ENCODE assay signal across 1 cellular context in the genomic region with DNA sequence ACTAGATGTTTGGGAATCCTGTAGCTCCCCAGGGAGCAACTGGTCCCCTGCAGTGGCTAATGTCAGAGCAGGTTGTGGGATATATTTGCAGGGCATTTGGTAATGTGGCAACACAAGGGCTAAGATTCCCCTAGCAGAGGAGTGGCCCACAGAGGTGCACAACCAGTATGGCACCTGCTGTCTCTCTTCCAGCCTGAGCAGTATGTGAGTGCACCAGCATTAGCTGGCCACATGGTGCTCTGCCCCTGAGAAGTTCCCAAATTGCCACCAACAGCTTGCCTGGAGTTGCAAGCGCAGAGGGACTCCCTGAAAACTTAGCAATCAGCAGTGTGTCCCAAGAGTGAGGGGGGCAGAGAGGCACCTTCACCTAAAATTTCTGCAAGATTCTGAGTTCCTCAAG.
TF ChIP-seq lines count a peak whose summit lies in the region.

No MANE protein-coding gene starts in this region.

TF ChIP-seq in GM23338, 12 proteins besides CTCF, POLR2A, EP300 and RAD21 (continued from another document):
- TF ChIP-seq, protein P1, sequence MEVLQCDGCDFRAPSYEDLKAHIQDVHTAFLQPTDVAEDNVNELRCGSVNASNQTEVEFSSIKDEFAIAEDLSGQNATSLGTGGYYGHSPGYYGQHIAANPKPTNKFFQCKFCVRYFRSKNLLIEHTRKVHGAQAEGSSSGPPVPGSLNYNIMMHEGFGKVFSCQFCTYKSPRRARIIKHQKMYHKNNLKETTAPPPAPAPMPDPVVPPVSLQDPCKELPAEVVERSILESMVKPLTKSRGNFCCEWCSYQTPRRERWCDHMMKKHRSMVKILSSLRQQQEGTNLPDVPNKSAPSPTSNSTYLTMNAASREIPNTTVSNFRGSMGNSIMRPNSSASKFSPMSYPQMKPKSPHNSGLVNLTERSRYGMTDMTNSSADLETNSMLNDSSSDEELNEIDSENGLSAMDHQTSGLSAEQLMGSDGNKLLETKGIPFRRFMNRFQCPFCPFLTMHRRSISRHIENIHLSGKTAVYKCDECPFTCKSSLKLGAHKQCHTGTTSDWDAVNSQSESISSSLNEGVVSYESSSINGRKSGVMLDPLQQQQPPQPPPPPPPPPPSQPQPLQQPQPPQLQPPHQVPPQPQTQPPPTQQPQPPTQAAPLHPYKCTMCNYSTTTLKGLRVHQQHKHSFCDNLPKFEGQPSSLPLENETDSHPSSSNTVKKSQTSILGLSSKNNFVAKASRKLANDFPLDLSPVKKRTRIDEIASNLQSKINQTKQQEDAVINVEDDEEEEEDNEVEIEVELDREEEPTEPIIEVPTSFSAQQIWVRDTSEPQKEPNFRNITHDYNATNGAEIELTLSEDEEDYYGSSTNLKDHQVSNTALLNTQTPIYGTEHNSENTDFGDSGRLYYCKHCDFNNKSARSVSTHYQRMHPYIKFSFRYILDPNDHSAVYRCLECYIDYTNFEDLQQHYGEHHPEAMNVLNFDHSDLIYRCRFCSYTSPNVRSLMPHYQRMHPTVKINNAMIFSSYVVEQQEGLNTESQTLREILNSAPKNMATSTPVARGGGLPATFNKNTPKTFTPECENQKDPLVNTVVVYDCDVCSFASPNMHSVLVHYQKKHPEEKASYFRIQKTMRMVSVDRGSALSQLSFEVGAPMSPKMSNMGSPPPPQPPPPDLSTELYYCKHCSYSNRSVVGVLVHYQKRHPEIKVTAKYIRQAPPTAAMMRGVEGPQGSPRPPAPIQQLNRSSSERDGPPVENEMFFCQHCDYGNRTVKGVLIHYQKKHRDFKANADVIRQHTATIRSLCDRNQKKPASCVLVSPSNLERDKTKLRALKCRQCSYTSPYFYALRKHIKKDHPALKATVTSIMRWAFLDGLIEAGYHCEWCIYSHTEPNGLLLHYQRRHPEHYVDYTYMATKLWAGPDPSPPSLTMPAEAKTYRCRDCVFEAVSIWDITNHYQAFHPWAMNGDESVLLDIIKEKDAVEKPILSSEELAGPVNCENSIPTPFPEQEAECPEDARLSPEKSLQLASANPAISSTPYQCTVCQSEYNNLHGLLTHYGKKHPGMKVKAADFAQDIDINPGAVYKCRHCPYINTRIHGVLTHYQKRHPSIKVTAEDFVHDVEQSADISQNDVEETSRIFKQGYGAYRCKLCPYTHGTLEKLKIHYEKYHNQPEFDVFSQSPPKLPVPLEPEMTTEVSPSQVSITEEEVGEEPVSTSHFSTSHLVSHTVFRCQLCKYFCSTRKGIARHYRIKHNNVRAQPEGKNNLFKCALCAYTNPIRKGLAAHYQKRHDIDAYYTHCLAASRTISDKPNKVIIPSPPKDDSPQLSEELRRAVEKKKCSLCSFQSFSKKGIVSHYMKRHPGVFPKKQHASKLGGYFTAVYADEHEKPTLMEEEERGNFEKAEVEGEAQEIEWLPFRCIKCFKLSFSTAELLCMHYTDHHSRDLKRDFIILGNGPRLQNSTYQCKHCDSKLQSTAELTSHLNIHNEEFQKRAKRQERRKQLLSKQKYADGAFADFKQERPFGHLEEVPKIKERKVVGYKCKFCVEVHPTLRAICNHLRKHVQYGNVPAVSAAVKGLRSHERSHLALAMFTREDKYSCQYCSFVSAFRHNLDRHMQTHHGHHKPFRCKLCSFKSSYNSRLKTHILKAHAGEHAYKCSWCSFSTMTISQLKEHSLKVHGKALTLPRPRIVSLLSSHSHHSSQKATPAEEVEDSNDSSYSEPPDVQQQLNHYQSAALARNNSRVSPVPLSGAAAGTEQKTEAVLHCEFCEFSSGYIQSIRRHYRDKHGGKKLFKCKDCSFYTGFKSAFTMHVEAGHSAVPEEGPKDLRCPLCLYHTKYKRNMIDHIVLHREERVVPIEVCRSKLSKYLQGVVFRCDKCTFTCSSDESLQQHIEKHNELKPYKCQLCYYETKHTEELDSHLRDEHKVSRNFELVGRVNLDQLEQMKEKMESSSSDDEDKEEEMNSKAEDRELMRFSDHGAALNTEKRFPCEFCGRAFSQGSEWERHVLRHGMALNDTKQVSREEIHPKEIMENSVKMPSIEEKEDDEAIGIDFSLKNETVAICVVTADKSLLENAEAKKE (CRISPR knock-in tag; IDR thresholded peaks at IDR 0.05): no peak
- TF ChIP-seq, protein P2, sequence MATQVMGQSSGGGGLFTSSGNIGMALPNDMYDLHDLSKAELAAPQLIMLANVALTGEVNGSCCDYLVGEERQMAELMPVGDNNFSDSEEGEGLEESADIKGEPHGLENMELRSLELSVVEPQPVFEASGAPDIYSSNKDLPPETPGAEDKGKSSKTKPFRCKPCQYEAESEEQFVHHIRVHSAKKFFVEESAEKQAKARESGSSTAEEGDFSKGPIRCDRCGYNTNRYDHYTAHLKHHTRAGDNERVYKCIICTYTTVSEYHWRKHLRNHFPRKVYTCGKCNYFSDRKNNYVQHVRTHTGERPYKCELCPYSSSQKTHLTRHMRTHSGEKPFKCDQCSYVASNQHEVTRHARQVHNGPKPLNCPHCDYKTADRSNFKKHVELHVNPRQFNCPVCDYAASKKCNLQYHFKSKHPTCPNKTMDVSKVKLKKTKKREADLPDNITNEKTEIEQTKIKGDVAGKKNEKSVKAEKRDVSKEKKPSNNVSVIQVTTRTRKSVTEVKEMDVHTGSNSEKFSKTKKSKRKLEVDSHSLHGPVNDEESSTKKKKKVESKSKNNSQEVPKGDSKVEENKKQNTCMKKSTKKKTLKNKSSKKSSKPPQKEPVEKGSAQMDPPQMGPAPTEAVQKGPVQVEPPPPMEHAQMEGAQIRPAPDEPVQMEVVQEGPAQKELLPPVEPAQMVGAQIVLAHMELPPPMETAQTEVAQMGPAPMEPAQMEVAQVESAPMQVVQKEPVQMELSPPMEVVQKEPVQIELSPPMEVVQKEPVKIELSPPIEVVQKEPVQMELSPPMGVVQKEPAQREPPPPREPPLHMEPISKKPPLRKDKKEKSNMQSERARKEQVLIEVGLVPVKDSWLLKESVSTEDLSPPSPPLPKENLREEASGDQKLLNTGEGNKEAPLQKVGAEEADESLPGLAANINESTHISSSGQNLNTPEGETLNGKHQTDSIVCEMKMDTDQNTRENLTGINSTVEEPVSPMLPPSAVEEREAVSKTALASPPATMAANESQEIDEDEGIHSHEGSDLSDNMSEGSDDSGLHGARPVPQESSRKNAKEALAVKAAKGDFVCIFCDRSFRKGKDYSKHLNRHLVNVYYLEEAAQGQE (IDR thresholded peaks at IDR 0.05; ENCODE audit: unreplicated experiment): no peak
- no peak for TF ChIP-seq POLR2AphosphoS5 (IDR thresholded peaks at IDR 0.05; ENCODE audit: low read depth)
- no peak for TF ChIP-seq CREB1 (CRISPR knock-in tag; IDR thresholded peaks at IDR 0.05; ENCODE audit: low read depth)
- TF ChIP-seq ZNF331 (CRISPR knock-in tag; IDR thresholded peaks at IDR 0.05; ENCODE audit: low read depth): no peak
- TF ChIP-seq STAT1 (IDR thresholded peaks at IDR 0.05; ENCODE audit: unreplicated experiment): no peak
